Comparison of ENCODE assay signal across 8 cellular contexts in the genomic region with DNA sequence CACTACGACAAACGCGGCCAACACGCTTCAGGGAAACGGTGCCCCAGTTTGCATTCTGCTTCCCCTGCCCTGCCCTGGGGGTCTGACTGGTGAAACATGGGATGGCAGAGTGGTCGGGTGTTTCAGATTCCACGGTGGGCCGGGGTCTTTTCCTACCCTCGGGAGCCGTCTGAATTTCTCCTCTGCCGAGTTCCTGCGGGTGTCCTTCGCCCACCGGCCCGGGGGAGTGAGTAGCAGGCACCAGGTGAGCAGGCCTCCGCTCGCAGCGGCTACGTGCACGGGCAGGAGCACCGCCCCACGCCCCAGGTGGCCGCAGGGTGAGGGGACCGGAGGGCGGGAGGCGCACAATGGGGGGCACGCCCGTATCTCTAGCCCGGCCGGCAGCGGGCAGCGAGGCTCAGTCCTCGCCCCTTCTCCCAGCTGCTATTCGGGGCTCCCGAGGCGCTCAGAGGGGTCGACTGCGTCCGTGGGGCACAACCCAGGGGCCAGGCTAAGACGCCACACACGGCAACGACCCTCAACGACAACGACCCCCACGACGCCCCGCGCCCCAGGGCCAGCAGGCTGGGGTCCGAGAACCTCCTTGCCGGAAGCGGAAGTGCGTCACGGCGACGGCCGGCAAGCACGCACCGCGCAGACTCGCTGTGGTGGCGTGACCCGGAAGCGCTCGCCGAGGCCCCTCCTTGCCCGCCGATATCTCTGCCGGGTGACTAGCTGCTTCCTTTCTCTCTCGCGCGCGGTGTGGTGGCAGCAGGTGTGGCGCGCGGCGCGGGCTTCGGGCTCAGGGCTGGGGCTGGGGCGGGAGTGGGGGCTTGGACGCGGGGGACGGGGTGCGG. TPM values are rescaled to one million over a fixed set of nuclear protein-coding genes. Genes with fewer than 3 reads are reported as not detected.
A peak's percentile ranks its signal among the peaks of the same experiment; 100 is the strongest.
DNase-seq lines count a peak whose midpoint lies in the region; FAIRE-seq and TF ChIP-seq lines count a peak whose summit lies in the region.

RPS21 (plus strand) TSS at position 721 of the 836 bp plus-strand sequence. CDS start 236 bp downstream, outside the sequence.

- peaks cover 44% of the 10 kb centered on the region for H3F3A ChIP-seq in neural progenitor cell (ENCODE audit: low read depth)

- no peaks in the 10 kb centered on the region for H3K9me3 ChIP-seq in neural progenitor cell (ENCODE audit: low read depth)
- H3K9me3 ChIP-seq in stomach smooth muscle (ENCODE audit: control insufficient read depth in 2 of 2, low read length in 2 of 2) = no peaks in the 10 kb centered on the region

- peaks cover 46% of the 10 kb centered on the region for H4K20me1 ChIP-seq in neural progenitor cell (ENCODE audit: low read depth)

- FAIRE-seq in H54 (lab: Jason Lieb, UNC) = no peak

- TF ChIP-seq CTCF in fibroblast of villous mesenchyme (IDR thresholded peaks at IDR 0.05; ENCODE audit: insufficient read depth, low read depth, low read length) = no peak
- TF ChIP-seq CTCF in neural progenitor cell (IDR thresholded peaks at IDR 0.05) = no peak

- H3K79me2 ChIP-seq in neural progenitor cell (ENCODE audit: low read depth) = peaks cover 61% of the 10 kb centered on the region

- H3K27me3 ChIP-seq in neural progenitor cell = no peaks in the 10 kb centered on the region
- no peaks in the 10 kb centered on the region for H3K27me3 ChIP-seq in stomach smooth muscle (ENCODE audit: control insufficient read depth in 1 of 2, insufficient read depth in 2 of 2, low read length in 2 of 2)

- H3K36me3 ChIP-seq in neural progenitor cell = peaks cover 8% of the 10 kb centered on the region
- peaks cover 10 to 25% of the 10 kb centered on the region in 2 donors for H3K36me3 ChIP-seq in stomach smooth muscle (ENCODE audit: control insufficient read depth in 2 of 2, insufficient read depth in 2 of 2, low read length in 2 of 2)

- H3K27ac ChIP-seq in neural progenitor cell (no peak within 1 kb of the TSS), stomach smooth muscle (ENCODE audit: low read length) (peak within 1 kb of the TSS; percentile 85)

- H3K27ac Mint-ChIP-seq in neural progenitor cell = no peak within 1 kb of the TSS

- peak within 1 kb of the TSS; percentile 95 for H3K4me3 Mint-ChIP-seq in neural progenitor cell

- peak within 1 kb of the TSS; percentile 99 for H3K4me2 ChIP-seq in neural progenitor cell

- peak within 1 kb of the TSS; percentile 30 for H2AFZ ChIP-seq in neural progenitor cell (replicated peaks)

- H3K36me3 Mint-ChIP-seq in neural progenitor cell = peaks cover 15% of the 10 kb centered on the region

- H3K4me1 Mint-ChIP-seq in neural progenitor cell = peaks cover 35% of the 10 kb centered on the region

- DNase-seq in EL (peak; percentile 89), H54 (ENCODE audit: insufficient read length, low spot score) (peak; percentile 88), LoVo (ENCODE audit: low spot score) (peak; percentile 92), fibroblast of villous mesenchyme (ENCODE audit: low read depth) (peak; percentile 90), neural progenitor cell (ENCODE audit: low spot score) (peak; percentile 96)
- peak; percentile 97 for DNase-seq in activated effector memory CD4-positive, alpha-beta T cell treated with anti-CD3 and anti-CD28 coated beads, Interleukin-2, amount 50 U/mL, for 16 hours

- TF ChIP-seq POLR2A in H54 (IDR thresholded peaks at IDR 0.05; ENCODE audit: low read depth, low read length) = peak; percentile 85
- peak; percentile 91 for TF ChIP-seq POLR2A in Raji (IDR thresholded peaks at IDR 0.05; ENCODE audit: insufficient read depth, low read depth, low read length)

- H3K27me3 Mint-ChIP-seq in neural progenitor cell (ENCODE audit: insufficient read depth, low read depth) = peaks cover 12% of the 10 kb centered on the region

- H3K9ac ChIP-seq in neural progenitor cell (peak within 1 kb of the TSS; percentile 86), stomach smooth muscle (ENCODE audit: low read length in 2 of 2) (peak within 1 kb of the TSS; percentile 93)

- H3K4me1 ChIP-seq in neural progenitor cell (peaks cover 18% of the 10 kb centered on the region), stomach smooth muscle (ENCODE audit: control insufficient read depth, insufficient read depth, low read length) (peaks cover 26% of the 10 kb centered on the region)

- H3K9me3 Mint-ChIP-seq in neural progenitor cell = peaks cover 4% of the 10 kb centered on the region

- H3K4me3 ChIP-seq in fibroblast of villous mesenchyme (ENCODE audit: low read depth, low read length) (peak within 1 kb of the TSS; percentile 97), neural progenitor cell (peak within 1 kb of the TSS; percentile 96), stomach smooth muscle (ENCODE audit: low read length in 2 of 2) (peak within 1 kb of the TSS; percentile 95)

RNA-seq across cellular contexts. Expression of gene RPS21, which starts in this region (rescaled TPM):
- total RNA-seq in fibroblast of villous mesenchyme (357 and 457 TPM in 2 replicates), neural progenitor cell (ENCODE audit: low replicate concordance) (1,629 and 1,765 TPM in 2 replicates)
